Comparison of ENCODE assay signal across 1 cellular context in the genomic region with DNA sequence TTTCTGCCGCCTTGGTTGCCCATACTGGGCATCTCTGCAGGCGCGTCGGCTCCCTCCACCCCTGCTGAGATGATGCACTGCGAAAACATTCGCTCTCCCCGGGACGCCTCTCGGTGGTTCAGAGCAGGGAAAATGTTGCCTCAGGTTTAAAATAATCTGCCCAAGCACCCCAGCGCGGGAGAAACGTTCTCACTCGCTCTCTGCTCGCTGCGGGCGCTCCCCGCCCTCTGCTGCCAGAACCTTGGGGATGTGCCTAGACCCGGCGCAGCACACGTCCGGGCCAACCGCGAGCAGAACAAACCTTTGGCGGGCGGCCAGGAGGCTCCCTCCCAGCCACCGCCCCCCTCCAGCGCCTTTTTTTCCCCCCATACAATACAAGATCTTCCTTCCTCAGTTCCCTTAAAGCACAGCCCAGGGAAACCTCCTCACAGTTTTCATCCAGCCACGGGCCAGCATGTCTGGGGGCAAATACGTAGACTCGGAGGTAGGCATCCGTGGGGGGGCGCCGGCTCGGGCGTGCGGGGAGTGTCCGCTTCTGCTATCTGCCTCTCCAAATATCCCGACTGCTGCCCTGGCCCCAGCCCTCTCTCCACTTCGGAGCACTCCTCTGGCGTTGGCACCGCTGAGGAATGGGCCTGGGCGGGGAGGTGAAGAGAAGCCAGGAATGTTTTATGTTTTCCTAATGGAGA.
TF ChIP-seq lines count a peak whose summit lies in the region.

A gene with protein sequence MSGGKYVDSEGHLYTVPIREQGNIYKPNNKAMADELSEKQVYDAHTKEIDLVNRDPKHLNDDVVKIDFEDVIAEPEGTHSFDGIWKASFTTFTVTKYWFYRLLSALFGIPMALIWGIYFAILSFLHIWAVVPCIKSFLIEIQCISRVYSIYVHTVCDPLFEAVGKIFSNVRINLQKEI (plus strand): TSS at position 428 of the 689 bp plus-strand sequence. CDS start 27 bp downstream, at position 455.

TF ChIP-seq in K562, 482 proteins besides CTCF, POLR2A, EP300 and RAD21 (continued from another document and continues in another):
- TF ChIP-seq, protein P1, sequence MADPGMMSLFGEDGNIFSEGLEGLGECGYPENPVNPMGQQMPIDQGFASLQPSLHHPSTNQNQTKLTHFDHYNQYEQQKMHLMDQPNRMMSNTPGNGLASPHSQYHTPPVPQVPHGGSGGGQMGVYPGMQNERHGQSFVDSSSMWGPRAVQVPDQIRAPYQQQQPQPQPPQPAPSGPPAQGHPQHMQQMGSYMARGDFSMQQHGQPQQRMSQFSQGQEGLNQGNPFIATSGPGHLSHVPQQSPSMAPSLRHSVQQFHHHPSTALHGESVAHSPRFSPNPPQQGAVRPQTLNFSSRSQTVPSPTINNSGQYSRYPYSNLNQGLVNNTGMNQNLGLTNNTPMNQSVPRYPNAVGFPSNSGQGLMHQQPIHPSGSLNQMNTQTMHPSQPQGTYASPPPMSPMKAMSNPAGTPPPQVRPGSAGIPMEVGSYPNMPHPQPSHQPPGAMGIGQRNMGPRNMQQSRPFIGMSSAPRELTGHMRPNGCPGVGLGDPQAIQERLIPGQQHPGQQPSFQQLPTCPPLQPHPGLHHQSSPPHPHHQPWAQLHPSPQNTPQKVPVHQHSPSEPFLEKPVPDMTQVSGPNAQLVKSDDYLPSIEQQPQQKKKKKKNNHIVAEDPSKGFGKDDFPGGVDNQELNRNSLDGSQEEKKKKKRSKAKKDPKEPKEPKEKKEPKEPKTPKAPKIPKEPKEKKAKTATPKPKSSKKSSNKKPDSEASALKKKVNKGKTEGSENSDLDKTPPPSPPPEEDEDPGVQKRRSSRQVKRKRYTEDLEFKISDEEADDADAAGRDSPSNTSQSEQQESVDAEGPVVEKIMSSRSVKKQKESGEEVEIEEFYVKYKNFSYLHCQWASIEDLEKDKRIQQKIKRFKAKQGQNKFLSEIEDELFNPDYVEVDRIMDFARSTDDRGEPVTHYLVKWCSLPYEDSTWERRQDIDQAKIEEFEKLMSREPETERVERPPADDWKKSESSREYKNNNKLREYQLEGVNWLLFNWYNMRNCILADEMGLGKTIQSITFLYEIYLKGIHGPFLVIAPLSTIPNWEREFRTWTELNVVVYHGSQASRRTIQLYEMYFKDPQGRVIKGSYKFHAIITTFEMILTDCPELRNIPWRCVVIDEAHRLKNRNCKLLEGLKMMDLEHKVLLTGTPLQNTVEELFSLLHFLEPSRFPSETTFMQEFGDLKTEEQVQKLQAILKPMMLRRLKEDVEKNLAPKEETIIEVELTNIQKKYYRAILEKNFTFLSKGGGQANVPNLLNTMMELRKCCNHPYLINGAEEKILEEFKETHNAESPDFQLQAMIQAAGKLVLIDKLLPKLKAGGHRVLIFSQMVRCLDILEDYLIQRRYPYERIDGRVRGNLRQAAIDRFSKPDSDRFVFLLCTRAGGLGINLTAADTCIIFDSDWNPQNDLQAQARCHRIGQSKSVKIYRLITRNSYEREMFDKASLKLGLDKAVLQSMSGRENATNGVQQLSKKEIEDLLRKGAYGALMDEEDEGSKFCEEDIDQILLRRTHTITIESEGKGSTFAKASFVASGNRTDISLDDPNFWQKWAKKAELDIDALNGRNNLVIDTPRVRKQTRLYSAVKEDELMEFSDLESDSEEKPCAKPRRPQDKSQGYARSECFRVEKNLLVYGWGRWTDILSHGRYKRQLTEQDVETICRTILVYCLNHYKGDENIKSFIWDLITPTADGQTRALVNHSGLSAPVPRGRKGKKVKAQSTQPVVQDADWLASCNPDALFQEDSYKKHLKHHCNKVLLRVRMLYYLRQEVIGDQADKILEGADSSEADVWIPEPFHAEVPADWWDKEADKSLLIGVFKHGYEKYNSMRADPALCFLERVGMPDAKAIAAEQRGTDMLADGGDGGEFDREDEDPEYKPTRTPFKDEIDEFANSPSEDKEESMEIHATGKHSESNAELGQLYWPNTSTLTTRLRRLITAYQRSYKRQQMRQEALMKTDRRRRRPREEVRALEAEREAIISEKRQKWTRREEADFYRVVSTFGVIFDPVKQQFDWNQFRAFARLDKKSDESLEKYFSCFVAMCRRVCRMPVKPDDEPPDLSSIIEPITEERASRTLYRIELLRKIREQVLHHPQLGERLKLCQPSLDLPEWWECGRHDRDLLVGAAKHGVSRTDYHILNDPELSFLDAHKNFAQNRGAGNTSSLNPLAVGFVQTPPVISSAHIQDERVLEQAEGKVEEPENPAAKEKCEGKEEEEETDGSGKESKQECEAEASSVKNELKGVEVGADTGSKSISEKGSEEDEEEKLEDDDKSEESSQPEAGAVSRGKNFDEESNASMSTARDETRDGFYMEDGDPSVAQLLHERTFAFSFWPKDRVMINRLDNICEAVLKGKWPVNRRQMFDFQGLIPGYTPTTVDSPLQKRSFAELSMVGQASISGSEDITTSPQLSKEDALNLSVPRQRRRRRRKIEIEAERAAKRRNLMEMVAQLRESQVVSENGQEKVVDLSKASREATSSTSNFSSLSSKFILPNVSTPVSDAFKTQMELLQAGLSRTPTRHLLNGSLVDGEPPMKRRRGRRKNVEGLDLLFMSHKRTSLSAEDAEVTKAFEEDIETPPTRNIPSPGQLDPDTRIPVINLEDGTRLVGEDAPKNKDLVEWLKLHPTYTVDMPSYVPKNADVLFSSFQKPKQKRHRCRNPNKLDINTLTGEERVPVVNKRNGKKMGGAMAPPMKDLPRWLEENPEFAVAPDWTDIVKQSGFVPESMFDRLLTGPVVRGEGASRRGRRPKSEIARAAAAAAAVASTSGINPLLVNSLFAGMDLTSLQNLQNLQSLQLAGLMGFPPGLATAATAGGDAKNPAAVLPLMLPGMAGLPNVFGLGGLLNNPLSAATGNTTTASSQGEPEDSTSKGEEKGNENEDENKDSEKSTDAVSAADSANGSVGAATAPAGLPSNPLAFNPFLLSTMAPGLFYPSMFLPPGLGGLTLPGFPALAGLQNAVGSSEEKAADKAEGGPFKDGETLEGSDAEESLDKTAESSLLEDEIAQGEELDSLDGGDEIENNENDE (IDR thresholded peaks at IDR 0.05; ENCODE audit: low read depth, low read length), result no peak
- TF ChIP-seq TCF3 (CRISPR knock-in tag; IDR thresholded peaks at IDR 0.05), result no peak
- TF ChIP-seq MAFG (tag; conservative IDR thresholded peaks at IDR 0.05), result no peak
- no peak for TF ChIP-seq ZNF780A (CRISPR knock-in tag; IDR thresholded peaks at IDR 0.05)
- no peak for TF ChIP-seq SP2 (IDR thresholded peaks at IDR 0.05; ENCODE audit: extremely low read depth, low read depth, low read length, poor library complexity, severe bottlenecking)
- no peak for TF ChIP-seq CEBPG (CRISPR knock-in tag; IDR thresholded peaks at IDR 0.05)
- TF ChIP-seq CEBPG (tag; conservative IDR thresholded peaks at IDR 0.05 in 1 of 2, IDR thresholded peaks at IDR 0.05 in 1 of 2), result no peak
- TF ChIP-seq PTRF (tag; IDR thresholded peaks at IDR 0.05), result no peak
- no peak for TF ChIP-seq HNRNPUL1 (IDR thresholded peaks at IDR 0.05; ENCODE audit: low read length)
- TF ChIP-seq NCOA6 (IDR thresholded peaks at IDR 0.05), result no peak
- TF ChIP-seq RBBP5 (IDR thresholded peaks at IDR 0.05; ENCODE audit: borderline replicate concordance, insufficient read depth, low read length, poor library complexity, severe bottlenecking), result peak; percentile 69
- TF ChIP-seq, protein P2, sequence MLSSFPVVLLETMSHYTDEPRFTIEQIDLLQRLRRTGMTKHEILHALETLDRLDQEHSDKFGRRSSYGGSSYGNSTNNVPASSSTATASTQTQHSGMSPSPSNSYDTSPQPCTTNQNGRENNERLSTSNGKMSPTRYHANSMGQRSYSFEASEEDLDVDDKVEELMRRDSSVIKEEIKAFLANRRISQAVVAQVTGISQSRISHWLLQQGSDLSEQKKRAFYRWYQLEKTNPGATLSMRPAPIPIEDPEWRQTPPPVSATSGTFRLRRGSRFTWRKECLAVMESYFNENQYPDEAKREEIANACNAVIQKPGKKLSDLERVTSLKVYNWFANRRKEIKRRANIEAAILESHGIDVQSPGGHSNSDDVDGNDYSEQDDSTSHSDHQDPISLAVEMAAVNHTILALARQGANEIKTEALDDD (IDR thresholded peaks at IDR 0.05), result no peak
- TF ChIP-seq RAD51 (IDR thresholded peaks at IDR 0.05; ENCODE audit: borderline replicate concordance, low read depth), result no peak
- TF ChIP-seq, protein P3, sequence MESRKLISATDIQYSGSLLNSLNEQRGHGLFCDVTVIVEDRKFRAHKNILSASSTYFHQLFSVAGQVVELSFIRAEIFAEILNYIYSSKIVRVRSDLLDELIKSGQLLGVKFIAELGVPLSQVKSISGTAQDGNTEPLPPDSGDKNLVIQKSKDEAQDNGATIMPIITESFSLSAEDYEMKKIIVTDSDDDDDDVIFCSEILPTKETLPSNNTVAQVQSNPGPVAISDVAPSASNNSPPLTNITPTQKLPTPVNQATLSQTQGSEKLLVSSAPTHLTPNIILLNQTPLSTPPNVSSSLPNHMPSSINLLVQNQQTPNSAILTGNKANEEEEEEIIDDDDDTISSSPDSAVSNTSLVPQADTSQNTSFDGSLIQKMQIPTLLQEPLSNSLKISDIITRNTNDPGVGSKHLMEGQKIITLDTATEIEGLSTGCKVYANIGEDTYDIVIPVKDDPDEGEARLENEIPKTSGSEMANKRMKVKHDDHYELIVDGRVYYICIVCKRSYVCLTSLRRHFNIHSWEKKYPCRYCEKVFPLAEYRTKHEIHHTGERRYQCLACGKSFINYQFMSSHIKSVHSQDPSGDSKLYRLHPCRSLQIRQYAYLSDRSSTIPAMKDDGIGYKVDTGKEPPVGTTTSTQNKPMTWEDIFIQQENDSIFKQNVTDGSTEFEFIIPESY (CRISPR knock-in tag; IDR thresholded peaks at IDR 0.05), result no peak
- TF ChIP-seq ARHGAP35 (IDR thresholded peaks at IDR 0.05; ENCODE audit: partially characterized antibody), result no peak
- no peak for TF ChIP-seq SP1 (CRISPR knock-in tag; IDR thresholded peaks at IDR 0.05)
- peak; percentile 55; the same call in 1 of the 2 replicates for TF ChIP-seq BCOR (IDR thresholded peaks at IDR 0.05)
- TF ChIP-seq UBTF (IDR thresholded peaks at IDR 0.05; ENCODE audit: borderline replicate concordance in 1 of 2, low read depth in 2 of 2, low read length in 2 of 2), result peak in 1 of 2 experiments; percentile 67; a peak in 1 of 4 replicates
- TF ChIP-seq CBFB (CRISPR knock-in tag; IDR thresholded peaks at IDR 0.05), result no peak
- TF ChIP-seq, protein P4, sequence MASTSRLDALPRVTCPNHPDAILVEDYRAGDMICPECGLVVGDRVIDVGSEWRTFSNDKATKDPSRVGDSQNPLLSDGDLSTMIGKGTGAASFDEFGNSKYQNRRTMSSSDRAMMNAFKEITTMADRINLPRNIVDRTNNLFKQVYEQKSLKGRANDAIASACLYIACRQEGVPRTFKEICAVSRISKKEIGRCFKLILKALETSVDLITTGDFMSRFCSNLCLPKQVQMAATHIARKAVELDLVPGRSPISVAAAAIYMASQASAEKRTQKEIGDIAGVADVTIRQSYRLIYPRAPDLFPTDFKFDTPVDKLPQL (IDR thresholded peaks at IDR 0.05; ENCODE audit: extremely low read depth, insufficient read length), result no peak
- TF ChIP-seq PML (IDR thresholded peaks at IDR 0.05; ENCODE audit: low read length), result no peak
- peak; percentile 42 for TF ChIP-seq CCNT2 (IDR thresholded peaks at IDR 0.05; ENCODE audit: borderline replicate concordance, extremely low read depth, insufficient read length, low read depth, low read length)
- no peak for TF ChIP-seq ARID2 (IDR thresholded peaks at IDR 0.05)
- no peak for TF ChIP-seq ZFPM2 (CRISPR knock-in tag; IDR thresholded peaks at IDR 0.05)
- TF ChIP-seq, protein P5, sequence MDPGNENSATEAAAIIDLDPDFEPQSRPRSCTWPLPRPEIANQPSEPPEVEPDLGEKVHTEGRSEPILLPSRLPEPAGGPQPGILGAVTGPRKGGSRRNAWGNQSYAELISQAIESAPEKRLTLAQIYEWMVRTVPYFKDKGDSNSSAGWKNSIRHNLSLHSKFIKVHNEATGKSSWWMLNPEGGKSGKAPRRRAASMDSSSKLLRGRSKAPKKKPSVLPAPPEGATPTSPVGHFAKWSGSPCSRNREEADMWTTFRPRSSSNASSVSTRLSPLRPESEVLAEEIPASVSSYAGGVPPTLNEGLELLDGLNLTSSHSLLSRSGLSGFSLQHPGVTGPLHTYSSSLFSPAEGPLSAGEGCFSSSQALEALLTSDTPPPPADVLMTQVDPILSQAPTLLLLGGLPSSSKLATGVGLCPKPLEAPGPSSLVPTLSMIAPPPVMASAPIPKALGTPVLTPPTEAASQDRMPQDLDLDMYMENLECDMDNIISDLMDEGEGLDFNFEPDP (CRISPR knock-in tag; IDR thresholded peaks at IDR 0.05), result no peak
- no peak for TF ChIP-seq PPARD (CRISPR knock-in tag; IDR thresholded peaks at IDR 0.05)
- peak; percentile 20; the same call in 1 of the 2 replicates for TF ChIP-seq SMC3 (conservative IDR thresholded peaks at IDR 0.05; ENCODE audit: insufficient read depth, low read depth, low read length)
- TF ChIP-seq MED1 (CRISPR knock-in tag; IDR thresholded peaks at IDR 0.05; ENCODE audit: borderline replicate concordance), result no peak
- no peak for TF ChIP-seq ELF1 (tag; IDR thresholded peaks at IDR 0.05)
- TF ChIP-seq HMGN3 (IDR thresholded peaks at IDR 0.05; ENCODE audit: borderline replicate concordance, extremely low read depth, insufficient read length, low read depth, low read length), result peak; percentile 50
- no peak for TF ChIP-seq ZNF639 (CRISPR knock-in tag; conservative IDR thresholded peaks at IDR 0.05 in 1 of 2, IDR thresholded peaks at IDR 0.05 in 1 of 2)
- no peak for TF ChIP-seq DACH1 (IDR thresholded peaks at IDR 0.05; ENCODE audit: partially characterized antibody)
- TF ChIP-seq CBX2 (IDR thresholded peaks at IDR 0.05; ENCODE audit: insufficient read depth, low read length, poor library complexity, severe bottlenecking), result no peak
- TF ChIP-seq RBM17 (IDR thresholded peaks at IDR 0.05; ENCODE audit: borderline replicate concordance, low read depth, low read length), result no peak
- TF ChIP-seq HOXB6 (CRISPR knock-in tag; IDR thresholded peaks at IDR 0.05; ENCODE audit: borderline replicate concordance), result no peak
- TF ChIP-seq GATAD2A (IDR thresholded peaks at IDR 0.05), result no peak
